19 cellular contexts compared by ENCODE assay signal in genomic region chr3:128411574-128412064, GRCh38. TPM values are rescaled to one million over a fixed set of nuclear protein-coding genes. Genes with fewer than 3 reads are reported as not detected.
"Had no signal": no experiment of that assay in that cellular context is flagged by ENCODE, and none has a peak within 500 bp of the region (broad histone marks: within the 10 kb centered on the region; RNA-seq: fewer than 3 reads in every experiment).

No MANE protein-coding gene starts in this region.

- H3K4me1 ChIP-seq: ascending aorta, esophagus squamous epithelium, lower lobe of right lung had no signal

- H3K36me3 Mint-ChIP-seq: activated CD4-positive, alpha-beta memory T cell treated with anti-CD3 and anti-CD28 coated beads for 36 hours; immature natural killer cell had no signal

- H3K9me3 ChIP-seq: ascending aorta, esophagus squamous epithelium, lower lobe of right lung, mucosa of descending colon, stomach, thoracic aorta had no signal

- H3K27ac Mint-ChIP-seq: activated CD4-positive, alpha-beta memory T cell treated with anti-CD3 and anti-CD28 coated beads for 36 hours; activated T-cell treated with anti-CD3 and anti-CD28 coated beads, Interleukin-2, amount 50 U/mL, for 72 hours; immature natural killer cell had no signal

- FAIRE-seq: urothelium cell line had no signal

- H3K27me3 Mint-ChIP-seq: activated CD4-positive, alpha-beta memory T cell treated with anti-CD3 and anti-CD28 coated beads for 36 hours; naive thymus-derived CD8-positive, alpha-beta T cell had no signal

- H3K27ac ChIP-seq: ascending aorta, esophagus squamous epithelium, lower lobe of right lung, stomach, thoracic aorta had no signal

- H3K4me1 Mint-ChIP-seq: immature natural killer cell had no signal

- H3K27me3 ChIP-seq: ascending aorta, esophagus squamous epithelium, stomach had no signal

- H3K4me3 Mint-ChIP-seq: activated CD4-positive, alpha-beta memory T cell treated with anti-CD3 and anti-CD28 coated beads for 36 hours; activated T-cell treated with anti-CD3 and anti-CD28 coated beads, Interleukin-2, amount 50 U/mL, for 72 hours; immature natural killer cell had no signal

- DNase-seq: activated CD4-positive, alpha-beta memory T cell treated with anti-CD3 and anti-CD28 coated beads for 36 hours; activated CD4-positive, alpha-beta T cell treated with anti-CD3 and anti-CD28 coated beads for 1 hour; activated gamma-delta T cell treated with Interleukin-2 at 50 U/mL for 16 hours; activated T-cell treated with anti-CD3 and anti-CD28 coated beads, Interleukin-2, amount 50 U/mL, for 72 hours; esophagus squamous epithelium; foreskin fibroblast; immature natural killer cell; lower lobe of right lung; mucosa of descending colon; naive thymus-derived CD8-positive, alpha-beta T cell; stimulated activated CD4-positive, alpha-beta T cell treated with anti-CD3 and anti-CD28 coated beads, Interleukin-12 subunit alpha, Interleukin-12 subunit beta, amount 100 ng/mL, for 4 hours; stimulated activated CD8-positive, alpha-beta memory T cell treated with anti-CD3 and anti-CD28 coated beads, Interleukin-4, amount 100 ng/mL, for 48 hours; stomach had no signal

- ATAC-seq: activated T-cell treated with anti-CD3 and anti-CD28 coated beads, Interleukin-2, amount 50 U/mL, for 72 hours; lower lobe of right lung; mucosa of descending colon; naive thymus-derived CD8-positive, alpha-beta T cell had no signal

- H3K36me3 ChIP-seq: ascending aorta, lower lobe of right lung, thoracic aorta had no signal

- H3K9me3 Mint-ChIP-seq: activated CD4-positive, alpha-beta memory T cell treated with anti-CD3 and anti-CD28 coated beads for 36 hours; activated T-cell treated with anti-CD3 and anti-CD28 coated beads, Interleukin-2, amount 50 U/mL, for 72 hours; immature natural killer cell; naive thymus-derived CD8-positive, alpha-beta T cell had no signal

- H3K4me3 ChIP-seq: ascending aorta, esophagus squamous epithelium, lower lobe of right lung, mucosa of descending colon, stomach, thoracic aorta had no signal

RNA-seq across cellular contexts. Expression of gene DNAJB8, which starts 55.1 kb away (rescaled TPM):
- total RNA-seq: activated CD4-positive, alpha-beta memory T cell treated with anti-CD3 and anti-CD28 coated beads for 36 hours; activated T-cell treated with anti-CD3 and anti-CD28 coated beads, Interleukin-2, amount 50 U/mL, for 72 hours; ascending aorta; esophagus squamous epithelium; lower lobe of right lung; mucosa of descending colon; naive thymus-derived CD8-positive, alpha-beta T cell; osteoblast; pulmonary artery endothelial cell; stomach; T-helper 1 cell treated with Interleukin-12 subunit alpha and Interleukin-12 subunit beta and Interleukin-4 antibody, amounts not matched to agents 30 ng/mL and 1 ng/mL, for 36 hours; thoracic aorta had no signal
- polyA plus RNA-seq: immature natural killer cell; naive thymus-derived CD8-positive, alpha-beta T cell; stomach had no signal
